In genomic region chr10:8211631-8212030, GRCh38 we compare ENCODE assay signal across 19 cellular contexts.
A peak's percentile ranks its signal among the peaks of the same experiment; 100 is the strongest.
DNase-seq lines count a peak whose midpoint lies in the region; ATAC-seq, FAIRE-seq and TF ChIP-seq lines count a peak whose summit lies in the region.
"Had no signal": no experiment of that assay in that cellular context is flagged by ENCODE, and none has a peak within 500 bp of the region (broad histone marks: within the 10 kb centered on the region; RNA-seq: fewer than 3 reads in every experiment).

No MANE protein-coding gene starts in this region.

- H3K9ac ChIP-seq in HepG2 (ENCODE audit: insufficient read depth, low read depth, low read length): no peak overlapping the region
- H3K9ac ChIP-seq in PC-3 (ENCODE audit: low read length): no peak overlapping the region
- no peak overlapping the region for H3K9ac ChIP-seq in mesenchymal stem cell (ENCODE audit: low read length)

- no peak overlapping the region for H2BK120ac ChIP-seq in mesenchymal stem cell (ENCODE audit: low read depth, low read length)

- TF ChIP-seq RAD21 in HepG2 (CRISPR knock-in tag; IDR thresholded peaks at IDR 0.05): no peak

- H2BK15ac ChIP-seq in mesenchymal stem cell (ENCODE audit: low read depth, poor library complexity, severe bottlenecking): no peak overlapping the region

- H3K36me3 ChIP-seq in HepG2 (replicated peaks in 1 of 2; ENCODE audit: control insufficient read depth in 1 of 2, insufficient read depth in 2 of 2, low read length in 2 of 2): no peaks in the 10 kb centered on the region
- H3K36me3 ChIP-seq in right lobe of liver: no peaks in the 10 kb centered on the region
- no peaks in the 10 kb centered on the region for H3K36me3 ChIP-seq in PC-3 (ENCODE audit: low read depth, low read length)
- H3K36me3 ChIP-seq in mesenchymal stem cell (ENCODE audit: control insufficient read depth in 1 of 2, insufficient read depth in 2 of 2, low read depth in 1 of 2, low read length in 2 of 2): no peaks in the 10 kb centered on the region

- no peaks in the 10 kb centered on the region for H4K20me1 ChIP-seq in HepG2 (ENCODE audit: insufficient read depth, low read length)
- H4K20me1 ChIP-seq in PC-3 (ENCODE audit: low read length): no peaks in the 10 kb centered on the region

- BruUV-seq in HepG2 (replicated peaks; lab: Mats Ljungman, UMichigan) (no TSS peak), PC-3 (replicated peaks; lab: Mats Ljungman, UMichigan) (no TSS peak)

- H3K27me3 ChIP-seq in HepG2 (ENCODE audit: control insufficient read depth in 1 of 2, insufficient read depth in 2 of 2, low read length in 2 of 2) (no peaks in the 10 kb centered on the region), right lobe of liver (no peaks in the 10 kb centered on the region), PC-3 (ENCODE audit: low read length) (no peaks in the 10 kb centered on the region), mesenchymal stem cell (ENCODE audit: control insufficient read depth in 1 of 2, insufficient read depth in 1 of 2, low read length in 2 of 2) (no peaks in the 10 kb centered on the region)

- no peak overlapping the region for H3K23ac ChIP-seq in mesenchymal stem cell (ENCODE audit: low read length in 2 of 2)

- ATAC-seq in HepG2 (no peak), right lobe of liver (no peak), PC-3 (no peak), natural killer cell (no peak)

- FAIRE-seq in HepG2 (lab: Jason Lieb, UNC): no peak
- FAIRE-seq: A204.1 had no signal

- no peak for TF ChIP-seq POLR2A in HepG2 (IDR thresholded peaks at IDR 0.05; ENCODE audit: insufficient read depth in 1 of 2, low read depth in 2 of 2, low read length in 2 of 2)
- no peak for TF ChIP-seq POLR2A in right lobe of liver (IDR thresholded peaks at IDR 0.05)

- no peak overlapping the region for H2BK5ac ChIP-seq in mesenchymal stem cell (ENCODE audit: low read depth, low read length, poor library complexity, severe bottlenecking)

- H3K9me3 ChIP-seq in HepG2 (ENCODE audit: low read length) (no peaks in the 10 kb centered on the region), right lobe of liver (no peaks in the 10 kb centered on the region), PC-3 (ENCODE audit: low read length) (no peaks in the 10 kb centered on the region), mesenchymal stem cell (ENCODE audit: control insufficient read depth, low read length) (peaks cover 2% of the 10 kb centered on the region)

- H3K4me3 Mint-ChIP-seq in natural killer cell: no peak overlapping the region
- H3K4me3 Mint-ChIP-seq: B cell, CD14-positive monocyte, H9, HFFc6 had no signal

- POLR2A ChIA-PET in HepG2 (lab: Yijun Ruan, JAX): no interaction called here
- POLR2A ChIA-PET in PC-3 (lab: Charles Lee; ENCODE audit: unreplicated experiment): no interaction called here

- no peak for TF ChIP-seq CTCF in HepG2 (CRISPR knock-in tag; IDR thresholded peaks at IDR 0.05)
- no peak for TF ChIP-seq CTCF in right lobe of liver (IDR thresholded peaks at IDR 0.05)
- no peak for TF ChIP-seq CTCF in PC-3 (conservative IDR thresholded peaks at IDR 0.05; ENCODE audit: low read depth, low read length)
- no peak for TF ChIP-seq CTCF in epithelial cell of esophagus (IDR thresholded peaks at IDR 0.05; ENCODE audit: insufficient read depth, low read depth, low read length, missing control alignments)
- TF ChIP-seq CTCF in natural killer cell (IDR thresholded peaks at IDR 0.05): no peak

- H3K27ac Mint-ChIP-seq in natural killer cell: no peak overlapping the region
- H3K27ac Mint-ChIP-seq: B cell, CD14-positive monocyte, HFFc6 had no signal

- CTCF ChIA-PET in HepG2 (lab: Yijun Ruan, JAX; ENCODE audit: low intra/inter-chr PET ratio, low total read pairs): no interaction called here
- CTCF ChIA-PET in PC-3 (lab: Charles Lee): no interaction called here

- H3K18ac ChIP-seq in mesenchymal stem cell (ENCODE audit: low read depth in 1 of 2, low read length in 2 of 2): no peak overlapping the region

- H3K79me2 ChIP-seq in HepG2 (ENCODE audit: insufficient read depth, low read length) (no peaks in the 10 kb centered on the region), PC-3 (ENCODE audit: low read length) (no peaks in the 10 kb centered on the region)

- H3K27me3 Mint-ChIP-seq in natural killer cell (ENCODE audit: low read depth in 2 of 2): peaks cover 0 to 7% of the 10 kb centered on the region in 2 donors

- H3K36me3 Mint-ChIP-seq in natural killer cell: peaks cover 6% of the 10 kb centered on the region
- H3K36me3 Mint-ChIP-seq: CD14-positive monocyte had no signal

- H3K4ac ChIP-seq in mesenchymal stem cell (ENCODE audit: low read depth in 1 of 2, low read length in 2 of 2): no peak overlapping the region

- no peak overlapping the region for H4K91ac ChIP-seq in mesenchymal stem cell (ENCODE audit: low read length)

- H3K4me3 ChIP-seq in HepG2 (replicated peaks in 1 of 3; ENCODE audit: insufficient read depth in 1 of 3, low read depth in 2 of 3, low read length in 3 of 3): no peak overlapping the region
- no peak overlapping the region for H3K4me3 ChIP-seq in right lobe of liver
- H3K4me3 ChIP-seq in PC-3 (ENCODE audit: low read length): no peak overlapping the region
- H3K4me3 ChIP-seq in epithelial cell of esophagus (ENCODE audit: low read length): no peak overlapping the region
- H3K4me3 ChIP-seq in mesenchymal stem cell (ENCODE audit: insufficient read depth in 1 of 2, low read depth in 1 of 2, low read length in 2 of 2): no peak overlapping the region

- H2AK5ac ChIP-seq in mesenchymal stem cell (ENCODE audit: low read length, severe bottlenecking): no peak overlapping the region

- no peak overlapping the region for H4K8ac ChIP-seq in mesenchymal stem cell (ENCODE audit: low read length)

- peaks cover 0 to 4% of the 10 kb centered on the region in 2 donors for H3K9me3 Mint-ChIP-seq in natural killer cell
- H3K9me3 Mint-ChIP-seq: H9 had no signal

- H3K4me1 Mint-ChIP-seq in natural killer cell: peaks cover 6% of the 10 kb centered on the region in 2 donors
- H3K4me1 Mint-ChIP-seq: B cell, CD14-positive monocyte, H9 had no signal

- H3K79me1 ChIP-seq in mesenchymal stem cell (replicated peaks; ENCODE audit: low read length, poor library complexity, severe bottlenecking): no peaks in the 10 kb centered on the region

- 0 out of 2 replicates have a peak overlapping the region, but pooled peaks have one; percentile 1 for H3K4me2 ChIP-seq in HepG2 (ENCODE audit: low read depth, low read length)
- H3K4me2 ChIP-seq in PC-3 (ENCODE audit: low read length): no peak overlapping the region
- H3K4me2 ChIP-seq in mesenchymal stem cell (ENCODE audit: low read length, poor library complexity, severe bottlenecking): no peak overlapping the region

- no peaks in the 10 kb centered on the region for H3K9me2 ChIP-seq in PC-3 (replicated peaks; ENCODE audit: low read length)

- 0% methylated on average over 4 of the region's 4 CpGs for WGBS in HepG2 (ENCODE audit: low lambda C conversion rate)
- WGBS in right lobe of liver (ENCODE audit: insufficient coverage, low coverage, low lambda C conversion rate, missing lambda C conversion rate): 67% methylated on average over 4 of the region's 4 CpGs
- WGBS in mesenchymal stem cell: 84% methylated on average over 4 of the region's 4 CpGs

- H3K27ac ChIP-seq in HepG2 (ENCODE audit: extremely low read length, insufficient read depth, low read length) (no peak overlapping the region), right lobe of liver (no peak overlapping the region), PC-3 (ENCODE audit: low read length) (no peak overlapping the region), mesenchymal stem cell (ENCODE audit: low read length, poor library complexity, severe bottlenecking) (no peak overlapping the region)

- no peak for DNase-seq in HepG2 (ENCODE audit: low spot score)
- DNase-seq in right lobe of liver: no peak
- DNase-seq in PC-3: peak; percentile 18
- peak; percentile 23 for DNase-seq in epithelial cell of esophagus (ENCODE audit: low read depth)
- DNase-seq in NCI-H748 treated with DMSO at 0.1 percent for 48 hours (lab: John Stamatoyannopoulos, UW): no peak
- no peak for DNase-seq in mesenchymal stem cell
- no peak for DNase-seq in natural killer cell
- no peak for DNase-seq in AG20443 (ENCODE audit: low spot score)
- DNase-seq: H9, HFFc6, KG1, NCI-H1105, NCI-H146, NCI-H2029, NCI-H345, NCI-H526 had no signal

- in situ Hi-C loops in HepG2 (cut with HindIII; ENCODE audit: extremely low pct_ligation_motif_present, low pct_unique_long_range_greater_than_20kb): no loop called here

- H3K14ac ChIP-seq in mesenchymal stem cell (ENCODE audit: low read length in 2 of 2): no peak overlapping the region

- H3K4me1 ChIP-seq in HepG2 (ENCODE audit: insufficient read depth, low read length) (no peaks in the 10 kb centered on the region), right lobe of liver (no peaks in the 10 kb centered on the region), PC-3 (ENCODE audit: insufficient read depth, low read length) (no peaks in the 10 kb centered on the region), mesenchymal stem cell (ENCODE audit: control insufficient read depth, insufficient read depth, low read depth, low read length) (no peaks in the 10 kb centered on the region)

- no peak overlapping the region for H2BK12ac ChIP-seq in mesenchymal stem cell (ENCODE audit: low read length in 2 of 2)

- intact Hi-C loops in HepG2 (cut with micrococcal nuclease; ENCODE audit: unreplicated experiment): no loop called here
- intact Hi-C loops in right lobe of liver (cut with DNase I): no loop called here
- intact Hi-C loops in PC-3 (cut with micrococcal nuclease): no loop called here
- intact Hi-C loops in natural killer cell (cut with micrococcal nuclease): no loop called here

- H3F3A ChIP-seq in PC-3 (ENCODE audit: low read length, unreplicated experiment): no peaks in the 10 kb centered on the region

- H2AFZ ChIP-seq in HepG2 (ENCODE audit: low read length) (no peak overlapping the region), PC-3 (ENCODE audit: low read length) (0 out of 2 replicates have a peak overlapping the region, but pooled peaks have one; percentile 22), mesenchymal stem cell (ENCODE audit: low read depth, low read length) (no peak overlapping the region)

- TF ChIP-seq EP300 in HepG2 (IDR thresholded peaks at IDR 0.05; ENCODE audit: low read depth in 2 of 2, low read length in 2 of 2): no peak
- TF ChIP-seq EP300 in HepG2 (CRISPR knock-in tag; IDR thresholded peaks at IDR 0.05; ENCODE audit: borderline replicate concordance): no peak

TF ChIP-seq in HepG2, 621 proteins besides CTCF, POLR2A, EP300 and RAD21 (continues in another document):
- peak; percentile 36 for TF ChIP-seq MNT (IDR thresholded peaks at IDR 0.05)
- no peak for TF ChIP-seq HNRNPH1 (optimal IDR thresholded peaks at IDR 0.05; ENCODE audit: low read depth, low read length)

Comparison
In these comparisons a context has a peak if more than half of its experiments do, and no peak if none do; other contexts are left out.
1. DNase-seq: peak in PC-3 (single experiment) and epithelial cell of esophagus (single experiment); none in HepG2 (single experiment), right lobe of liver (0 of 3), NCI-H748 treated with DMSO at 0.1 percent for 48 hours (single experiment), mesenchymal stem cell (single experiment), natural killer cell (single experiment) and AG20443 (single experiment).